Comparison of ENCODE assay signal across 11 cellular contexts in the genomic region with DNA sequence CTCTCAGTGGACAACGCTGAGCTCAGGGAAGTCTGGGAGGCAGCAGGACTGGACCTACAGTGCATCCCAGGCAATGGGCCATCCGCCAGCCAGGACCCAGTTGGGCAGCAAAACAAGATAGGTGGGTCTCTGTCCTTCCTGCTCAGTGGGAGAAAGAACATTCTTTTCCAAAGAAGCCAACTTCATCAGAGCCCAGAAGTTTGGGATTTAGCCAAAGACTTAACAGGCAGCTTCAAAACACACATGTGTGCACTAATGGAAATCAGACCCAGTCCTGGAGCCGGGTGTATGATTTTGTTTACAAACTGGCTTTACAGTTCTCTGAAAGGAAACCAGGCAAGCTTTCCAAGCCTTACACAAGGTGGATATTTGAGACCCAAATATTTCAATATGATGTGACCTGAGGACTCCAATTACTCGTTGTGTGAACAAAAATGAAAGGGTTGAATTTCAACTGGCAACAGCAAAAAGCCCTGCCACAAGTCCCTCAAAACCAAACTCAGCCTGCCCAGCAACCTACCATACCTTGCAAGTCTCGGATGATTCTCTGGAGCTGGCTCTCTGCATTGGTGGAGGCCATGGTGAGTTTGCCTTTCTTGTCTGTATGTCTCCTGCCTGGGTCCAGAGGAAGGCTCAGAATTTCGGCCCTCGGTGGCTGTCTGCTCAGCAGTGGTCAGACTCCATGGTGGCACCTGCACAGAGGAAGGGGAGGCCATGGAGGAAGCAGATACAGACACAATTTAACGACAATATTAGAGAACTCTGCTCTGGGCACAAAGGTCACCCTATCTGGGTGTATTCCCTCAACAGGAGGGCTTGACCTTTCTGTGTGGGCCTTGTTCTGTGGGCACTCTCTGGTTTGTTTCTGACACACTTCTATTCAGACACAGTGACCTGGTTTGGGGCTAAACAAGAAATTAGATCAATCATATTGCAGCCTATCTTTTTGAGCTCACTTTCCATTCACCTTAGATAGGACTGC. TPM values are rescaled to one million over a fixed set of nuclear protein-coding genes. Genes with fewer than 3 reads are reported as not detected.
DNase-seq lines count a peak whose midpoint lies in the region; ATAC-seq and TF ChIP-seq lines count a peak whose summit lies in the region.
"Had no signal": no experiment of that assay in that cellular context is flagged by ENCODE, and none has a peak within 500 bp of the region (broad histone marks: within the 10 kb centered on the region; RNA-seq: fewer than 3 reads in every experiment).

No MANE protein-coding gene starts in this region.

- no peaks in the 10 kb centered on the region for H4K20me1 ChIP-seq in PC-9 (ENCODE audit: insufficient read depth)

- DNase-seq in CD4-positive, CD25-positive, alpha-beta regulatory T cell = no peak
- DNase-seq in T-cell = no peak
- peak; percentile 91 for DNase-seq in fibroblast of villous mesenchyme (ENCODE audit: low read depth)
- DNase-seq in progenitor cell of endocrine pancreas (ENCODE audit: low spot score, unreplicated experiment) = no peak
- no peak for DNase-seq in dorsolateral prefrontal cortex
- no peak for DNase-seq in A673 (ENCODE audit: low spot score)
- no peak for DNase-seq in PC-9
- DNase-seq: Caco-2; stimulated activated CD4-positive, alpha-beta T cell treated with anti-CD3 and anti-CD28 coated beads, Interleukin-15, amount 100 ng/mL, for 24 hours; stimulated activated naive CD8-positive, alpha-beta T cell treated with anti-CD3 and anti-CD28 coated beads, Interleukin-15, Interleukin-2, amounts not matched to agents 100 U/mL and 50 U/mL, for 24 hours had no signal

- CTCF ChIA-PET in T-cell (lab: Charles Lee) (interaction anchor here (0.5 to 0.7 kb wide), 2 partner anchors 51 to 53 kb away, joined by 3 read pairs; no protein-coding TSS in a partner anchor), A673 (lab: Charles Lee) (no interaction called here), PC-9 (lab: Charles Lee) (no interaction called here)

- H2AFZ ChIP-seq in PC-9 = no peak overlapping the region

- H3K9me2 ChIP-seq in PC-9 (ENCODE audit: insufficient read depth) = no peaks in the 10 kb centered on the region

- no peak overlapping the region for H3K4me3 ChIP-seq in CD4-positive, CD25-positive, alpha-beta regulatory T cell (ENCODE audit: low read depth, low read length)
- H3K4me3 ChIP-seq in fibroblast of villous mesenchyme (ENCODE audit: low read depth, low read length) (no peak overlapping the region), dorsolateral prefrontal cortex (no peak overlapping the region), A673 (ENCODE audit: low read depth, low read length, poor library complexity, severe bottlenecking) (no peak overlapping the region), PC-9 (no peak overlapping the region)

- peaks cover 32% of the 10 kb centered on the region for H3K79me2 ChIP-seq in PC-9 (ENCODE audit: low read depth)

- peak overlapping the region in 2 of 3 donors; percentile 62 for H3K27ac Mint-ChIP-seq in CD4-positive, CD25-positive, alpha-beta regulatory T cell
- peak overlapping the region; percentile 76 to 77 for H3K27ac Mint-ChIP-seq in T-cell
- H3K27ac Mint-ChIP-seq in progenitor cell of endocrine pancreas = peak overlapping the region; percentile 66

- ATAC-seq in CD4-positive, CD25-positive, alpha-beta regulatory T cell (ENCODE audit: low read depth in 2 of 2) = no peak
- ATAC-seq in T-cell (replicated peaks in 1 of 4) = no peak
- no peak for ATAC-seq in activated CD4-positive, CD25-positive, alpha-beta regulatory T cell treated with anti-CD3 and anti-CD28 coated beads, Interleukin-2, amount 50 U/mL, for 24 hours
- ATAC-seq: stimulated activated naive CD8-positive, alpha-beta T cell treated with anti-CD3 and anti-CD28 coated beads, Interleukin-15, Interleukin-2, amounts not matched to agents 100 U/mL and 50 U/mL, for 24 hours had no signal

- H3K4me2 ChIP-seq in PC-9 = no peak overlapping the region

- no peak overlapping the region for H3K4me3 Mint-ChIP-seq in CD4-positive, CD25-positive, alpha-beta regulatory T cell
- H3K4me3 Mint-ChIP-seq in T-cell = no peak overlapping the region
- no peak overlapping the region for H3K4me3 Mint-ChIP-seq in progenitor cell of endocrine pancreas (ENCODE audit: low read depth)

- no peak overlapping the region for H3K27ac ChIP-seq in CD4-positive, CD25-positive, alpha-beta regulatory T cell (ENCODE audit: insufficient read depth, low read length, poor library complexity, severe bottlenecking)
- peak overlapping the region in 5 of 59 donors; percentile 8 to 90 (median 25) for H3K27ac ChIP-seq in dorsolateral prefrontal cortex
- H3K27ac ChIP-seq in A673 (ENCODE audit: low read depth, low read length, poor library complexity, severe bottlenecking) = no peak overlapping the region
- no peak overlapping the region for H3K27ac ChIP-seq in PC-9

- H3K9me3 Mint-ChIP-seq in CD4-positive, CD25-positive, alpha-beta regulatory T cell = no peaks in the 10 kb centered on the region
- H3K9me3 Mint-ChIP-seq in T-cell (no peaks in the 10 kb centered on the region), progenitor cell of endocrine pancreas (ENCODE audit: low read depth) (no peaks in the 10 kb centered on the region)

- POLR2A ChIA-PET in T-cell (lab: Charles Lee) (interaction anchor here in 1 of 2 donors (0.6 kb wide), 1 partner anchor 9 kb away, joined by 3 read pairs; no protein-coding TSS in a partner anchor), A673 (lab: Charles Lee; ENCODE audit: low non-redundant PET) (no interaction called here), PC-9 (lab: Charles Lee; ENCODE audit: unreplicated experiment) (no interaction called here)

- no peak for TF ChIP-seq CTCF in fibroblast of villous mesenchyme (IDR thresholded peaks at IDR 0.05; ENCODE audit: insufficient read depth, low read depth, low read length)
- TF ChIP-seq CTCF in progenitor cell of endocrine pancreas (IDR thresholded peaks at IDR 0.05; ENCODE audit: unreplicated experiment) = no peak
- TF ChIP-seq CTCF in dorsolateral prefrontal cortex (IDR thresholded peaks at IDR 0.05 in 54 of 56, conservative IDR thresholded peaks at IDR 0.05 in 2 of 56; ENCODE audit: low read depth in 1 of 56, partially characterized antibody in 56 of 56) = no peak
- TF ChIP-seq CTCF in A673 (conservative IDR thresholded peaks at IDR 0.05; ENCODE audit: low read depth, low read length) = no peak
- no peak for TF ChIP-seq CTCF in PC-9 (conservative IDR thresholded peaks at IDR 0.05)

- intact Hi-C loops in dorsolateral prefrontal cortex (cut with DNase I) = no loop called here
- intact Hi-C loops in A673 (cut with micrococcal nuclease; ENCODE audit: unreplicated experiment) = no loop called here
- intact Hi-C loops in PC-9 (cut with micrococcal nuclease; ENCODE audit: unreplicated experiment) = no loop called here

- peaks cover 41% of the 10 kb centered on the region for H3K36me3 Mint-ChIP-seq in CD4-positive, CD25-positive, alpha-beta regulatory T cell
- H3K36me3 Mint-ChIP-seq in T-cell (peaks cover 68% of the 10 kb centered on the region), progenitor cell of endocrine pancreas (ENCODE audit: insufficient read depth) (peaks cover 11% of the 10 kb centered on the region)

- H3K4me1 ChIP-seq in CD4-positive, CD25-positive, alpha-beta regulatory T cell (ENCODE audit: control insufficient read depth, insufficient read depth, low read length, poor library complexity, severe bottlenecking) = peaks cover 65% of the 10 kb centered on the region
- H3K4me1 ChIP-seq in A673 (ENCODE audit: insufficient read depth, low read length, poor library complexity, severe bottlenecking) (no peaks in the 10 kb centered on the region), PC-9 (replicated peaks; ENCODE audit: insufficient read depth) (peaks cover 30% of the 10 kb centered on the region)

- no peaks in the 10 kb centered on the region for H3K27me3 ChIP-seq in CD4-positive, CD25-positive, alpha-beta regulatory T cell (ENCODE audit: control insufficient read depth, insufficient read depth, low read length)
- H3K27me3 ChIP-seq in dorsolateral prefrontal cortex = no peaks in the 10 kb centered on the region
- H3K27me3 ChIP-seq in A673 (replicated peaks; ENCODE audit: insufficient read depth, low read depth, low read length, poor library complexity) = no peaks in the 10 kb centered on the region
- no peaks in the 10 kb centered on the region for H3K27me3 ChIP-seq in PC-9 (ENCODE audit: insufficient read depth, low read depth)

- H3F3A ChIP-seq in PC-9 (ENCODE audit: insufficient read depth, low read depth) = peaks cover 5% of the 10 kb centered on the region; the same call in 1 of the 2 replicates

- no peaks in the 10 kb centered on the region for H3K9me3 ChIP-seq in CD4-positive, CD25-positive, alpha-beta regulatory T cell (ENCODE audit: control insufficient read depth in 2 of 2, low read length in 2 of 2)
- H3K9me3 ChIP-seq in A673 (ENCODE audit: low read depth, low read length, poor library complexity, severe bottlenecking) (no peaks in the 10 kb centered on the region), PC-9 (ENCODE audit: insufficient read depth, low read depth) (no peaks in the 10 kb centered on the region)
- H3K9me3 ChIP-seq: Caco-2 had no signal

- peaks cover 29 to 84% (median 55%) of the 10 kb centered on the region in 4 donors for H3K4me1 Mint-ChIP-seq in CD4-positive, CD25-positive, alpha-beta regulatory T cell
- peaks cover 37 to 77% (median 77%) of the 10 kb centered on the region in 3 donors for H3K4me1 Mint-ChIP-seq in T-cell
- H3K4me1 Mint-ChIP-seq in progenitor cell of endocrine pancreas (ENCODE audit: low read depth) = peaks cover 28% of the 10 kb centered on the region

- BruUV-seq in A673 (replicated peaks; lab: Mats Ljungman, UMichigan) (no TSS peak), PC-9 (replicated peaks; lab: Mats Ljungman, UMichigan) (no TSS peak)

- H3K36me3 ChIP-seq in CD4-positive, CD25-positive, alpha-beta regulatory T cell (ENCODE audit: control insufficient read depth, insufficient read depth, low read length) = peaks cover 53% of the 10 kb centered on the region
- peaks cover 4% of the 10 kb centered on the region for H3K36me3 ChIP-seq in A673 (ENCODE audit: insufficient read depth, low read length, poor library complexity, severe bottlenecking)
- peaks cover 14% of the 10 kb centered on the region for H3K36me3 ChIP-seq in PC-9 (ENCODE audit: low read depth)

- no peaks in the 10 kb centered on the region for H3K27me3 Mint-ChIP-seq in CD4-positive, CD25-positive, alpha-beta regulatory T cell
- no peaks in the 10 kb centered on the region for H3K27me3 Mint-ChIP-seq in T-cell
- no peaks in the 10 kb centered on the region for H3K27me3 Mint-ChIP-seq in progenitor cell of endocrine pancreas

RNA-seq across cellular contexts. Expression of a gene that starts 11.0 kb away (rescaled TPM):
- 42.5 TPM for total RNA-seq in CD4-positive, CD25-positive, alpha-beta regulatory T cell
- polyA plus RNA-seq in CD4-positive, CD25-positive, alpha-beta regulatory T cell = 1 to 10 TPM; 2.1 to 3.3 (median 2.4) TPM
- 10 to 100 TPM; 24.6 to 46.3 (median 35.0) TPM for total RNA-seq in T-cell
- 20.6 and 23.7 TPM in 2 replicates for total RNA-seq in fibroblast of villous mesenchyme
- 17.0 and 18.0 TPM in 2 replicates for total RNA-seq in progenitor cell of endocrine pancreas
- total RNA-seq in dorsolateral prefrontal cortex = 10 to 100 TPM in 110 of 120 experiments, 1 to 10 TPM in 10; 7.9 to 24.8 (median 13.3) TPM
- 7.4 and 7.9 TPM in 2 replicates for total RNA-seq in A673 (2021)
- 19.7 and 21.1 TPM in 2 replicates for total RNA-seq in PC-9 (2021)

RNA-seq across cellular contexts. Expression of a gene that starts 41.4 kb away (rescaled TPM):
- total RNA-seq in CD4-positive, CD25-positive, alpha-beta regulatory T cell = 23.7 TPM
- polyA plus RNA-seq in CD4-positive, CD25-positive, alpha-beta regulatory T cell = 10 to 100 TPM; 23.7 to 40.3 (median 30.0) TPM
- total RNA-seq in T-cell = 10 to 100 TPM in 1 of 5 donors, 1 to 10 TPM in 4; 2.0 to 14.7 (median 3.7) TPM
- total RNA-seq in fibroblast of villous mesenchyme = under 0.01 TPM in 2 replicates
- total RNA-seq in progenitor cell of endocrine pancreas = not detected in 2 replicates
- total RNA-seq in dorsolateral prefrontal cortex = 1 to 10 TPM in 1 of 120 experiments, under 1 TPM in 15, not detected in 104; 0.21 to 1.0 (median 0.45) TPM
- not detected in 2 replicates for total RNA-seq in A673 (2021)
- total RNA-seq in PC-9 (2021) = 0.63 and 0.74 TPM in 2 replicates
- total RNA-seq: Caco-2 had no signal

RNA-seq across cellular contexts. Expression of a gene that starts 42.7 kb away (rescaled TPM):
- not detected for total RNA-seq in CD4-positive, CD25-positive, alpha-beta regulatory T cell
- polyA plus RNA-seq in CD4-positive, CD25-positive, alpha-beta regulatory T cell = not detected
- total RNA-seq in T-cell (under 1 TPM in 2 of 5 donors, not detected in 3; 0.08 to 0.28 TPM), fibroblast of villous mesenchyme (not detected in 2 replicates), progenitor cell of endocrine pancreas (not detected in 2 replicates), dorsolateral prefrontal cortex (under 1 TPM in 2 of 120 experiments, not detected in 118; 0.08 to 0.15 TPM), A673 (2021) (not detected in 2 replicates), PC-9 (2021) (0.13 and 0.18 TPM in 2 replicates)
- total RNA-seq: Caco-2 had no signal

Comparison
In these comparisons a context has a peak if more than half of its experiments do, and no peak if none do; other contexts are left out.
1. CTCF ChIA-PET loops: an anchor here in T-cell (0.5 to 0.7 kb wide); none called in A673 and PC-9.